ENCODE assay signal across 10 cellular contexts in genomic region chr6:4319992-4320683, GRCh38.
A peak's percentile ranks its signal among the peaks of the same experiment; 100 is the strongest.
DNase-seq lines count a peak whose midpoint lies in the region; ATAC-seq and TF ChIP-seq lines count a peak whose summit lies in the region.
"Had no signal": no experiment of that assay in that cellular context is flagged by ENCODE, and none has a peak within 500 bp of the region (broad histone marks: within the 10 kb centered on the region; RNA-seq: fewer than 3 reads in every experiment).

No MANE protein-coding gene starts in this region.

- peak; percentile 60 for ATAC-seq in foreskin keratinocyte
- no peak for ATAC-seq in gastrocnemius medialis
- no peak for ATAC-seq in HG02798 (IDR thresholded peaks at IDR 0.05; ENCODE audit: poor library complexity, unreplicated experiment)
- no peak for ATAC-seq in activated naive CD8-positive, alpha-beta T cell treated with anti-CD3 and anti-CD28 coated beads, Interleukin-2, amount 50 U/mL, for 24 hours
- no peak for ATAC-seq in natural killer cell treated with Interleukin-12 subunit alpha and Interleukin-12 subunit beta and Interleukin-15 and Interleukin-18, amount 100 ng/mL, for 72 hours

- no peak for TF ChIP-seq POLR2A in gastrocnemius medialis (IDR thresholded peaks at IDR 0.05)

- no peaks in the 10 kb centered on the region for H3K4me1 Mint-ChIP-seq in activated naive CD8-positive, alpha-beta T cell treated with anti-CD3 and anti-CD28 coated beads, Interleukin-2, amount 50 U/mL, for 24 hours
- H3K4me1 Mint-ChIP-seq in natural killer cell treated with Interleukin-12 subunit alpha and Interleukin-12 subunit beta and Interleukin-15 and Interleukin-18, amount 100 ng/mL, for 72 hours (ENCODE audit: low read depth in 2 of 2), result no peaks in the 10 kb centered on the region

- intact Hi-C loops in gastrocnemius medialis (cut with DNase I; ENCODE audit: low total_unique reads), result loop anchor here (10.0 kb wide), 3 partner anchors 455 to 715 kb away; partner anchors contain the start of gene CDYL

- peak overlapping the region; percentile 91 for H3K27ac ChIP-seq in GM23248
- peak overlapping the region; percentile 70 for H3K27ac ChIP-seq in SJCRH30
- peak overlapping the region; percentile 96 for H3K27ac ChIP-seq in foreskin keratinocyte
- H3K27ac ChIP-seq in gastrocnemius medialis, result peak overlapping the region; percentile 6 to 82 (median 38)
- H3K27ac ChIP-seq: right lobe of liver, tibial artery had no signal

- H3K4me2 ChIP-seq in GM23248 (ENCODE audit: unreplicated experiment), result peak overlapping the region; percentile 52

- peaks cover 47% of the 10 kb centered on the region for H3F3A ChIP-seq in GM23248 (ENCODE audit: insufficient read depth)

- H3K4me3 ChIP-seq in GM23248 (0 out of 2 replicates have a peak overlapping the region, but pooled peaks have one; percentile 4), SJCRH30 (no peak overlapping the region), gastrocnemius medialis (no peak overlapping the region)
- H3K4me3 ChIP-seq: right lobe of liver, tibial artery had no signal

- no peaks in the 10 kb centered on the region for H3K9me3 Mint-ChIP-seq in activated naive CD8-positive, alpha-beta T cell treated with anti-CD3 and anti-CD28 coated beads, Interleukin-2, amount 50 U/mL, for 24 hours
- H3K9me3 Mint-ChIP-seq in natural killer cell treated with Interleukin-12 subunit alpha and Interleukin-12 subunit beta and Interleukin-15 and Interleukin-18, amount 100 ng/mL, for 72 hours, result no peaks in the 10 kb centered on the region

- H3K27ac Mint-ChIP-seq in activated naive CD8-positive, alpha-beta T cell treated with anti-CD3 and anti-CD28 coated beads, Interleukin-2, amount 50 U/mL, for 24 hours, result no peak overlapping the region
- H3K27ac Mint-ChIP-seq in natural killer cell treated with Interleukin-12 subunit alpha and Interleukin-12 subunit beta and Interleukin-15 and Interleukin-18, amount 100 ng/mL, for 72 hours, result no peak overlapping the region

- H3K9ac ChIP-seq in GM23248, result peak overlapping the region; percentile 70

- WGBS in GM23248 (ENCODE audit: low coverage in 1 of 2, low lambda C conversion rate in 2 of 2, missing lambda C conversion rate in 2 of 2), 2 experiments, result 44 to 45% methylated on average over 4 of the region's 4 CpGs

- H3K27me3 ChIP-seq in GM23248 (replicated peaks; ENCODE audit: insufficient read depth) (no peaks in the 10 kb centered on the region), SJCRH30 (no peaks in the 10 kb centered on the region), foreskin keratinocyte (no peaks in the 10 kb centered on the region), gastrocnemius medialis (no peaks in the 10 kb centered on the region)
- H3K27me3 ChIP-seq: right lobe of liver, tibial artery had no signal

- no peaks in the 10 kb centered on the region for H3K36me3 ChIP-seq in GM23248 (ENCODE audit: low read depth)
- no peaks in the 10 kb centered on the region for H3K36me3 ChIP-seq in SJCRH30
- no peaks in the 10 kb centered on the region for H3K36me3 ChIP-seq in gastrocnemius medialis
- H3K36me3 ChIP-seq: right lobe of liver, tibial artery had no signal

- no peaks in the 10 kb centered on the region for H3K36me3 Mint-ChIP-seq in activated naive CD8-positive, alpha-beta T cell treated with anti-CD3 and anti-CD28 coated beads, Interleukin-2, amount 50 U/mL, for 24 hours (ENCODE audit: low read depth)
- H3K36me3 Mint-ChIP-seq in natural killer cell treated with Interleukin-12 subunit alpha and Interleukin-12 subunit beta and Interleukin-15 and Interleukin-18, amount 100 ng/mL, for 72 hours, result no peaks in the 10 kb centered on the region

- H3K9me2 ChIP-seq in GM23248 (ENCODE audit: insufficient read depth), result no peaks in the 10 kb centered on the region

- TF ChIP-seq CTCF in foreskin keratinocyte (conservative IDR thresholded peaks at IDR 0.05) (no peak), gastrocnemius medialis (IDR thresholded peaks at IDR 0.05 in 4 of 5, conservative IDR thresholded peaks at IDR 0.05 in 1 of 5) (no peak)

- no peaks in the 10 kb centered on the region for H3K79me2 ChIP-seq in GM23248 (ENCODE audit: insufficient read depth)

- no peak overlapping the region for H2AFZ ChIP-seq in GM23248

- H3K4me3 Mint-ChIP-seq in activated naive CD8-positive, alpha-beta T cell treated with anti-CD3 and anti-CD28 coated beads, Interleukin-2, amount 50 U/mL, for 24 hours, result no peak overlapping the region
- no peak overlapping the region for H3K4me3 Mint-ChIP-seq in natural killer cell treated with Interleukin-12 subunit alpha and Interleukin-12 subunit beta and Interleukin-15 and Interleukin-18, amount 100 ng/mL, for 72 hours

- in situ Hi-C loops in GM23248 (cut with MboI), result loop anchor here (25.0 kb wide), 2 partner anchors 617 to 1067 kb away; no protein-coding TSS in a partner anchor
- in situ Hi-C loops in gastrocnemius medialis (cut with MboI; ENCODE audit: low sequenced_read_pairs in 4 of 4), result loop anchor here in 3 of 4 donors (25.0 kb wide), 1 partner anchor 617 kb away; no protein-coding TSS in a partner anchor

- H3K9me3 ChIP-seq in GM23248 (ENCODE audit: low read depth) (no peaks in the 10 kb centered on the region), SJCRH30 (replicated peaks) (no peaks in the 10 kb centered on the region), gastrocnemius medialis (no peaks in the 10 kb centered on the region)
- H3K9me3 ChIP-seq: right lobe of liver, tibial artery had no signal

- H4K20me1 ChIP-seq in GM23248 (ENCODE audit: insufficient read depth), result no peaks in the 10 kb centered on the region

- H3K4me1 ChIP-seq in GM23248 (ENCODE audit: insufficient read depth) (peaks cover 67% of the 10 kb centered on the region), SJCRH30 (peaks cover 54% of the 10 kb centered on the region), foreskin keratinocyte (peaks cover 39% of the 10 kb centered on the region), gastrocnemius medialis (peaks cover 41 to 68% of the 10 kb centered on the region in 2 donors)
- H3K4me1 ChIP-seq: right lobe of liver had no signal

- DNase-seq in GM23248 (peak; percentile 68), SJCRH30 (peak; percentile 46 to 81), foreskin keratinocyte (peak; percentile 88 to 95), gastrocnemius medialis (no peak), HuH-7 (ENCODE audit: low spot score) (no peak)
- no peak for DNase-seq in activated naive CD8-positive, alpha-beta T cell treated with anti-CD3 and anti-CD28 coated beads, Interleukin-2, amount 50 U/mL, for 24 hours
- DNase-seq in natural killer cell treated with Interleukin-12 subunit alpha and Interleukin-12 subunit beta and Interleukin-15 and Interleukin-18, amount 100 ng/mL, for 72 hours (ENCODE audit: low spot score), result no peak
- DNase-seq: right lobe of liver, tibial artery had no signal

- H3K27me3 Mint-ChIP-seq in activated naive CD8-positive, alpha-beta T cell treated with anti-CD3 and anti-CD28 coated beads, Interleukin-2, amount 50 U/mL, for 24 hours, result peaks cover 15% of the 10 kb centered on the region
- peaks cover 28 to 43% of the 10 kb centered on the region in 2 donors for H3K27me3 Mint-ChIP-seq in natural killer cell treated with Interleukin-12 subunit alpha and Interleukin-12 subunit beta and Interleukin-15 and Interleukin-18, amount 100 ng/mL, for 72 hours

Comparison
In these comparisons a context has a peak if more than half of its experiments do, and no peak if none do; other contexts are left out.
1. DNase-seq: peak in GM23248 (single experiment), SJCRH30 (2 of 2) and foreskin keratinocyte (2 of 2); none in gastrocnemius medialis (0 of 2), activated naive CD8-positive, alpha-beta T cell treated with anti-CD3 and anti-CD28 coated beads, Interleukin-2, amount 50 U/mL, for 24 hours (single experiment), HuH-7 (single experiment) and natural killer cell treated with Interleukin-12 subunit alpha and Interleukin-12 subunit beta and Interleukin-15 and Interleukin-18, amount 100 ng/mL, for 72 hours (single experiment).
2. H3K27ac ChIP-seq: peak in every context shown above with its lines; median percentile 96 in foreskin keratinocyte; 91 in GM23248; 70 in SJCRH30; 38 in gastrocnemius medialis.